ENCODE assay signal across 1 cellular context in genomic region chr19:47637550-47637949, GRCh38.
TF ChIP-seq lines count a peak whose summit lies in the region.

No MANE protein-coding gene starts in this region.

TF ChIP-seq in SK-N-SH, 30 proteins besides CTCF, POLR2A, EP300 and RAD21 (continued from another document):
- TF ChIP-seq, protein P1, sequence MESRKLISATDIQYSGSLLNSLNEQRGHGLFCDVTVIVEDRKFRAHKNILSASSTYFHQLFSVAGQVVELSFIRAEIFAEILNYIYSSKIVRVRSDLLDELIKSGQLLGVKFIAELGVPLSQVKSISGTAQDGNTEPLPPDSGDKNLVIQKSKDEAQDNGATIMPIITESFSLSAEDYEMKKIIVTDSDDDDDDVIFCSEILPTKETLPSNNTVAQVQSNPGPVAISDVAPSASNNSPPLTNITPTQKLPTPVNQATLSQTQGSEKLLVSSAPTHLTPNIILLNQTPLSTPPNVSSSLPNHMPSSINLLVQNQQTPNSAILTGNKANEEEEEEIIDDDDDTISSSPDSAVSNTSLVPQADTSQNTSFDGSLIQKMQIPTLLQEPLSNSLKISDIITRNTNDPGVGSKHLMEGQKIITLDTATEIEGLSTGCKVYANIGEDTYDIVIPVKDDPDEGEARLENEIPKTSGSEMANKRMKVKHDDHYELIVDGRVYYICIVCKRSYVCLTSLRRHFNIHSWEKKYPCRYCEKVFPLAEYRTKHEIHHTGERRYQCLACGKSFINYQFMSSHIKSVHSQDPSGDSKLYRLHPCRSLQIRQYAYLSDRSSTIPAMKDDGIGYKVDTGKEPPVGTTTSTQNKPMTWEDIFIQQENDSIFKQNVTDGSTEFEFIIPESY (IDR thresholded peaks at IDR 0.05; ENCODE audit: borderline replicate concordance, low read depth) = no peak
- TF ChIP-seq FOXM1 (IDR thresholded peaks at IDR 0.05; ENCODE audit: low read depth) = no peak
- no peak for TF ChIP-seq GATA2 (CRISPR knock-in tag; IDR thresholded peaks at IDR 0.05)
- TF ChIP-seq EZH2phosphoT487 (IDR thresholded peaks at IDR 0.05; ENCODE audit: borderline replicate concordance, low read depth) = no peak
- no peak for TF ChIP-seq GABPA (IDR thresholded peaks at IDR 0.05; ENCODE audit: low read depth)
- no peak for TF ChIP-seq NRF1 (IDR thresholded peaks at IDR 0.05; ENCODE audit: low read depth, low read length)
- no peak for TF ChIP-seq USF2 (IDR thresholded peaks at IDR 0.05; ENCODE audit: borderline replicate concordance, low read depth, low read length)
- TF ChIP-seq YY1 (IDR thresholded peaks at IDR 0.05; ENCODE audit: low read depth) = no peak
- no peak for TF ChIP-seq ELF1 (IDR thresholded peaks at IDR 0.05)
- no peak for TF ChIP-seq POLR2AphosphoS5 (IDR thresholded peaks at IDR 0.05; ENCODE audit: low read depth, low read length)
- TF ChIP-seq JUND (IDR thresholded peaks at IDR 0.05) = no peak
- no peak for TF ChIP-seq FOXJ3 (CRISPR knock-in tag; IDR thresholded peaks at IDR 0.05)
- TF ChIP-seq TEAD4 (IDR thresholded peaks at IDR 0.05; ENCODE audit: borderline replicate concordance, insufficient read depth) = no peak
- no peak for TF ChIP-seq MEF2A (IDR thresholded peaks at IDR 0.05; ENCODE audit: borderline replicate concordance, low read depth)
- TF ChIP-seq, protein P2, sequence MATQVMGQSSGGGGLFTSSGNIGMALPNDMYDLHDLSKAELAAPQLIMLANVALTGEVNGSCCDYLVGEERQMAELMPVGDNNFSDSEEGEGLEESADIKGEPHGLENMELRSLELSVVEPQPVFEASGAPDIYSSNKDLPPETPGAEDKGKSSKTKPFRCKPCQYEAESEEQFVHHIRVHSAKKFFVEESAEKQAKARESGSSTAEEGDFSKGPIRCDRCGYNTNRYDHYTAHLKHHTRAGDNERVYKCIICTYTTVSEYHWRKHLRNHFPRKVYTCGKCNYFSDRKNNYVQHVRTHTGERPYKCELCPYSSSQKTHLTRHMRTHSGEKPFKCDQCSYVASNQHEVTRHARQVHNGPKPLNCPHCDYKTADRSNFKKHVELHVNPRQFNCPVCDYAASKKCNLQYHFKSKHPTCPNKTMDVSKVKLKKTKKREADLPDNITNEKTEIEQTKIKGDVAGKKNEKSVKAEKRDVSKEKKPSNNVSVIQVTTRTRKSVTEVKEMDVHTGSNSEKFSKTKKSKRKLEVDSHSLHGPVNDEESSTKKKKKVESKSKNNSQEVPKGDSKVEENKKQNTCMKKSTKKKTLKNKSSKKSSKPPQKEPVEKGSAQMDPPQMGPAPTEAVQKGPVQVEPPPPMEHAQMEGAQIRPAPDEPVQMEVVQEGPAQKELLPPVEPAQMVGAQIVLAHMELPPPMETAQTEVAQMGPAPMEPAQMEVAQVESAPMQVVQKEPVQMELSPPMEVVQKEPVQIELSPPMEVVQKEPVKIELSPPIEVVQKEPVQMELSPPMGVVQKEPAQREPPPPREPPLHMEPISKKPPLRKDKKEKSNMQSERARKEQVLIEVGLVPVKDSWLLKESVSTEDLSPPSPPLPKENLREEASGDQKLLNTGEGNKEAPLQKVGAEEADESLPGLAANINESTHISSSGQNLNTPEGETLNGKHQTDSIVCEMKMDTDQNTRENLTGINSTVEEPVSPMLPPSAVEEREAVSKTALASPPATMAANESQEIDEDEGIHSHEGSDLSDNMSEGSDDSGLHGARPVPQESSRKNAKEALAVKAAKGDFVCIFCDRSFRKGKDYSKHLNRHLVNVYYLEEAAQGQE (IDR thresholded peaks at IDR 0.05; ENCODE audit: low read depth, low read length) = no peak
- no peak for TF ChIP-seq RXRA (IDR thresholded peaks at IDR 0.05; ENCODE audit: borderline replicate concordance, low read depth)
- no peak for TF ChIP-seq CHD2 (IDR thresholded peaks at IDR 0.05; ENCODE audit: low read length, partially characterized antibody)
TF ChIP-seq in SK-N-SH: peak in this region for 0.
